Comparison of ENCODE assay signal across 14 cellular contexts in the genomic region with DNA sequence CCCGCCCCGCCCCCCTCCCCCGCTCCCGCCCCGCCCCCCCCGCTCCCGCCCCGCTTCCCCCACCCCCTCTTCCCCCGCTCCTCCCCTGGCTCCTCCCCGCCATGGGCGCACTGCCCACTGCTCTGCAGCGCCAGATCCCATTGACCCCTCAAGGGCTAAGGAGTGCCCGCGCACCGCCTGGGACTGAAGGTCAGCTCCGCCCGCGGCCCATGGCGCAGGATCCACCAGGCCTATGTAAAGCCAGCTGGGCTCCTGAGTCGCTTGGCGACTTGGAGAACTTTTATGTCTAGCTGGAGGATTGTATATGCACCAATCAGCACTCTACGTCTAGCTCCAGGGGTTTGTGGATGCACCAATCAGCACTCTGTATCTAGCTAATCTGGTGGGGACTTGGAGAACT.
"Had no signal": no experiment of that assay in that cellular context is flagged by ENCODE, and none has a peak within 500 bp of the region (broad histone marks: within the 10 kb centered on the region; RNA-seq: fewer than 3 reads in every experiment).

No MANE protein-coding gene starts in this region.

- DNase-seq: activated CD8-positive, alpha-beta memory T cell treated with anti-CD3 and anti-CD28 coated beads, Interleukin-2, amount 50 U/mL, for 4 hours; adrenal gland; dorsolateral prefrontal cortex; endodermal cell; gastrocnemius medialis; heart right ventricle; left colon; lower lobe of right lung; pancreas; uterus had no signal

- H3K36me3 ChIP-seq: adrenal gland, gastrocnemius medialis, heart right ventricle, lower lobe of right lung, pancreas, tibial nerve, uterus had no signal

- H3K9me3 ChIP-seq: adrenal gland, gastrocnemius medialis, lower lobe of right lung, pancreas, tibial nerve, uterus had no signal

- H3K9me3 Mint-ChIP-seq: activated T-cell treated with anti-CD3 and anti-CD28 coated beads, Interleukin-2, amount 50 U/mL, for 72 hours; mesothelial cell of epicardium; stimulated activated memory B cell treated with anti-CD40 and anti-IgM and Interleukin-4, amounts not matched to agents 10 μg/mL and 1 μg/mL and 100 μg/mL, for 72 hours had no signal

- H3K27ac ChIP-seq: adrenal gland, dorsolateral prefrontal cortex, gastrocnemius medialis, heart right ventricle, lower lobe of right lung, pancreas, tibial nerve, uterus had no signal

- H3K4me1 ChIP-seq: gastrocnemius medialis, uterus had no signal

- H3K4me3 ChIP-seq: adrenal gland, dorsolateral prefrontal cortex, gastrocnemius medialis, heart right ventricle, lower lobe of right lung, pancreas, tibial nerve, uterus had no signal

- H3K4me3 Mint-ChIP-seq: endodermal cell; mesothelial cell of epicardium; stimulated activated memory B cell treated with anti-CD40 and anti-IgM and Interleukin-4, amounts not matched to agents 10 μg/mL and 1 μg/mL and 100 μg/mL, for 72 hours had no signal

- H3K36me3 Mint-ChIP-seq: mesothelial cell of epicardium; stimulated activated memory B cell treated with anti-CD40 and anti-IgM and Interleukin-4, amounts not matched to agents 10 μg/mL and 1 μg/mL and 100 μg/mL, for 72 hours had no signal

- H3K27ac Mint-ChIP-seq: activated T-cell treated with anti-CD3 and anti-CD28 coated beads, Interleukin-2, amount 50 U/mL, for 72 hours; endodermal cell; mesothelial cell of epicardium; stimulated activated memory B cell treated with anti-CD40 and anti-IgM and Interleukin-4, amounts not matched to agents 10 μg/mL and 1 μg/mL and 100 μg/mL, for 72 hours had no signal

- ATAC-seq: gastrocnemius medialis; heart right ventricle; left colon; lower lobe of right lung; pancreas; stimulated activated memory B cell treated with anti-CD40 and anti-IgM and Interleukin-4, amounts not matched to agents 10 μg/mL and 1 μg/mL and 100 μg/mL, for 72 hours had no signal
